ENCODE assay signal across 8 cellular contexts in genomic region chr1:185156854-185157598, GRCh38. TPM values are rescaled to one million over a fixed set of nuclear protein-coding genes. Genes with fewer than 3 reads are reported as not detected.
DNase-seq lines count a peak whose midpoint lies in the region; ATAC-seq and TF ChIP-seq lines count a peak whose summit lies in the region.

Gene SWT1 (plus strand): TSS chr1:185157167. CDS start chr1:185160842, 3,675 bp downstream.
Gene TRMT1L (minus strand): TSS chr1:185156953. CDS start chr1:185156712, 241 bp downstream.

- peaks cover 50% of the 10 kb centered on the region for H3K4me1 Mint-ChIP-seq in activated naive CD8-positive, alpha-beta T cell treated with anti-CD3 and anti-CD28 coated beads for 36 hours
- H3K4me1 Mint-ChIP-seq in glutamatergic neuron (ENCODE audit: low read depth, unreplicated experiment) = peaks cover 15% of the 10 kb centered on the region

- no peaks in the 10 kb centered on the region for H4K20me1 ChIP-seq in osteoblast (ENCODE audit: insufficient read depth, low read length)

- H3K27ac Mint-ChIP-seq in activated naive CD8-positive, alpha-beta T cell treated with anti-CD3 and anti-CD28 coated beads for 36 hours = peak within 1 kb of the TSS; percentile 89
- peak within 1 kb of the TSS; percentile 96 for H3K27ac Mint-ChIP-seq in glutamatergic neuron (ENCODE audit: unreplicated experiment)

- H3K9me3 ChIP-seq in osteoblast (ENCODE audit: low read depth, low read length) (no peaks in the 10 kb centered on the region), thoracic aorta (no peaks in the 10 kb centered on the region)

- H3K9me3 Mint-ChIP-seq in activated naive CD8-positive, alpha-beta T cell treated with anti-CD3 and anti-CD28 coated beads for 36 hours = no peaks in the 10 kb centered on the region
- H3K9me3 Mint-ChIP-seq in glutamatergic neuron (ENCODE audit: unreplicated experiment) = peaks cover 7% of the 10 kb centered on the region

- peaks cover 30% of the 10 kb centered on the region for H3K79me2 ChIP-seq in osteoblast (ENCODE audit: insufficient read depth, low read length)

- peak within 1 kb of the TSS; percentile 92 for H3K4me3 ChIP-seq in GM06990 (replicated peaks; ENCODE audit: low read depth, low read length)
- H3K4me3 ChIP-seq in osteoblast (ENCODE audit: insufficient read depth, low read length) = peak within 1 kb of the TSS; percentile 91
- H3K4me3 ChIP-seq in thoracic aorta = peak within 1 kb of the TSS; percentile 95

- H3K4me3 Mint-ChIP-seq in activated naive CD8-positive, alpha-beta T cell treated with anti-CD3 and anti-CD28 coated beads for 36 hours = peak within 1 kb of the TSS; percentile 91
- H3K4me3 Mint-ChIP-seq in glutamatergic neuron (ENCODE audit: unreplicated experiment) = peak within 1 kb of the TSS; percentile 99

- H3K36me3 Mint-ChIP-seq in activated naive CD8-positive, alpha-beta T cell treated with anti-CD3 and anti-CD28 coated beads for 36 hours = peaks cover 1% of the 10 kb centered on the region
- no peaks in the 10 kb centered on the region for H3K36me3 Mint-ChIP-seq in glutamatergic neuron (ENCODE audit: unreplicated experiment)

- peak within 1 kb of the TSS; percentile 93 for H3K4me2 ChIP-seq in osteoblast (ENCODE audit: insufficient read depth, low read length)

- no peaks in the 10 kb centered on the region for H3K27me3 Mint-ChIP-seq in activated naive CD8-positive, alpha-beta T cell treated with anti-CD3 and anti-CD28 coated beads for 36 hours
- peaks cover 7% of the 10 kb centered on the region for H3K27me3 Mint-ChIP-seq in glutamatergic neuron (ENCODE audit: unreplicated experiment)

- H3K4me1 ChIP-seq in osteoblast (ENCODE audit: insufficient read depth, low read length) (peaks cover 16% of the 10 kb centered on the region), thoracic aorta (ENCODE audit: control insufficient read depth in 1 of 2, low read depth in 2 of 2) (peaks cover 27 to 33% of the 10 kb centered on the region in 2 donors)

- H3K36me3 ChIP-seq in GM06990 (ENCODE audit: control insufficient read depth, insufficient read depth, low read length) = no peaks in the 10 kb centered on the region
- no peaks in the 10 kb centered on the region for H3K36me3 ChIP-seq in osteoblast (ENCODE audit: insufficient read depth, low read length)
- H3K36me3 ChIP-seq in thoracic aorta = no peaks in the 10 kb centered on the region

- H3K27me3 ChIP-seq in GM06990 (replicated peaks; ENCODE audit: control insufficient read depth, insufficient read depth, low read length) (no peaks in the 10 kb centered on the region), osteoblast (ENCODE audit: insufficient read depth, low read length) (no peaks in the 10 kb centered on the region), thoracic aorta (replicated peaks; ENCODE audit: insufficient read depth) (no peaks in the 10 kb centered on the region)

- DNase-seq in GM06990 (ENCODE audit: extremely low read depth, insufficient read length) (peak; percentile 94), NCI-H1092 (lab: John Stamatoyannopoulos, UW) (peak; percentile 99), glutamatergic neuron (peak; percentile 98), osteoblast (ENCODE audit: insufficient read length, low spot score, missing footprints) (peak; percentile 91), thoracic aorta (ENCODE audit: low spot score) (peak; percentile 100)
- peak; percentile 98 for DNase-seq in activated naive CD8-positive, alpha-beta T cell treated with anti-CD3 and anti-CD28 coated beads for 36 hours

- peak within 1 kb of the TSS; percentile 97 for H2AFZ ChIP-seq in osteoblast (ENCODE audit: low read length)

- no peak for TF ChIP-seq CTCF in GM06990 (IDR thresholded peaks at IDR 0.05; ENCODE audit: insufficient read depth, low read length, poor library complexity, severe bottlenecking)
- no peak for TF ChIP-seq CTCF in glutamatergic neuron (IDR thresholded peaks at IDR 0.05; ENCODE audit: partially characterized antibody, unreplicated experiment)
- TF ChIP-seq CTCF in osteoblast (IDR thresholded peaks at IDR 0.05; ENCODE audit: extremely low read depth, low read depth, low read length) = no peak
- TF ChIP-seq CTCF in thoracic aorta (IDR thresholded peaks at IDR 0.05) = no peak

- ATAC-seq in HG02588 (IDR thresholded peaks at IDR 0.05; ENCODE audit: unreplicated experiment) = peak; percentile 93
- peak; percentile 95 for ATAC-seq in SK-N-SH treated with all-trans-retinoic acid at 6 μM for 48 hours
- peak; percentile 93 for ATAC-seq in thoracic aorta (ENCODE audit: insufficient number of reproducible peaks, low FRiP score, low read depth)

- H3K27ac ChIP-seq in osteoblast (ENCODE audit: low read depth, low read length) = peak within 1 kb of the TSS; percentile 95
- peak within 1 kb of the TSS; percentile 99 for H3K27ac ChIP-seq in thoracic aorta

TF ChIP-seq in SK-N-SH treated with all-trans-retinoic acid at 6 μM for 48 hours, 23 proteins besides CTCF, POLR2A, EP300 and RAD21:
- TF ChIP-seq GLIS3 (CRISPR knock-in tag; IDR thresholded peaks at IDR 0.05) = no peak
- TF ChIP-seq ZFP3 (CRISPR knock-in tag; IDR thresholded peaks at IDR 0.05) = no peak
- TF ChIP-seq ESRRG (CRISPR knock-in tag; IDR thresholded peaks at IDR 0.05) = no peak
- no peak for TF ChIP-seq CSRNP3 (CRISPR knock-in tag; IDR thresholded peaks at IDR 0.05)
- TF ChIP-seq TCF4 (CRISPR knock-in tag; IDR thresholded peaks at IDR 0.05; ENCODE audit: borderline replicate concordance) = no peak
- TF ChIP-seq TSHZ2 (CRISPR knock-in tag; IDR thresholded peaks at IDR 0.05) = no peak
- no peak for TF ChIP-seq BACH2 (CRISPR knock-in tag; IDR thresholded peaks at IDR 0.05; ENCODE audit: borderline replicate concordance)
- TF ChIP-seq ZNF565 (CRISPR knock-in tag; conservative IDR thresholded peaks at IDR 0.05; ENCODE audit: low read depth) = no peak

RNA-seq across cellular contexts. Expression of gene SWT1, which starts in this region (rescaled TPM):
- total RNA-seq in activated naive CD8-positive, alpha-beta T cell treated with anti-CD3 and anti-CD28 coated beads for 36 hours = 1 to 10 TPM; 1.4 to 1.8 TPM
- total RNA-seq in glutamatergic neuron (ENCODE audit: unreplicated experiment) (15.5 TPM), osteoblast (6.9 and 8.0 TPM in 2 replicates), thoracic aorta (1 to 10 TPM; 5.1 to 9.2 TPM)

RNA-seq across cellular contexts. Expression of gene TRMT1L, which starts in this region (rescaled TPM):
- 10 to 100 TPM; 23.1 to 27.7 TPM for total RNA-seq in activated naive CD8-positive, alpha-beta T cell treated with anti-CD3 and anti-CD28 coated beads for 36 hours
- total RNA-seq in glutamatergic neuron (ENCODE audit: unreplicated experiment) (13.5 TPM), osteoblast (12.3 and 16.5 TPM in 2 replicates), thoracic aorta (10 to 100 TPM in 1 of 2 donors, 1 to 10 TPM in 1; 5.4 to 18.7 TPM)

Comparison
In these comparisons a context has a peak if more than half of its experiments do, and no peak if none do; other contexts are left out.
1. Peak in every context shown above with its lines: DNase-seq, ATAC-seq, H3K4me3 ChIP-seq and H3K27ac ChIP-seq.